In the genomic region with DNA sequence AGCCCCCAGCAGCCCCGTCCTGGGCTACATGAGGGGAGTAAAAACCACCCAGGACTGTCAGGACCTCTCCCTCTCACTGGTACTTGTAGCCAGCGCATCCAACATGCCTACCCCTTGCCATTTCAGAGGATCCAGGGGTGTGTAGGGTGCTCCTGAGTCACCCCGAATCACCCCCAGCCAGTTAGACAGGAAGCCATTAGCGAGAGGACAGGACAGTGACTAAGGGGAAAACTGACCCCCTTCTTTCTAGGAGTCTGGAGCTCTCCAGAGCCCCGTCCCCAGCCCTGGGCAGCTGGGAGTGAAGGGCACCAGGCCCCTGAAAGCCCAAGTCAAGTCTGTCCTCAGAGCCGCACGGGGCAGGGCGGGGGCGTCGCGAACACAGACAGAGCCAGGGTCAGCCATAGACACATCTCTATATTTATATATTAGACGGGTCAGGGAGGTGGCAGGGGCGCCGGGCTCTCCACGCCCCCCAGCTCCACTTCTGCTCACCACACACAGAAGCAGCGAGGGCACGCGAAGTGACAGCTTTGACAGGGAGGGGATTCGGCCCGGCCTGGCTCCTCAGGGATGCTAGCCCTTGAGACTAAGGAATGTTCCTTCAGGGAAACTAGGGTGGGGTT, we compare ENCODE assay signal across 16 cellular contexts. TPM values are rescaled to one million over a fixed set of nuclear protein-coding genes. Genes with fewer than 3 reads are reported as not detected.
DNase-seq lines count a peak whose midpoint lies in the region; ATAC-seq and TF ChIP-seq lines count a peak whose summit lies in the region.
"Had no signal": no experiment of that assay in that cellular context is flagged by ENCODE, and none has a peak within 500 bp of the region (broad histone marks: within the 10 kb centered on the region; RNA-seq: fewer than 3 reads in every experiment).

No MANE protein-coding gene starts in this region.

- dilution Hi-C loops in mammary epithelial cell (cut with HindIII; ENCODE audit: low sequenced_read_pairs) = no loop called here

- no peaks in the 10 kb centered on the region for H3K9me3 Mint-ChIP-seq in nephron progenitor cell
- no peaks in the 10 kb centered on the region for H3K9me3 Mint-ChIP-seq in endothelial cell (ENCODE audit: unreplicated experiment)
- H3K9me3 Mint-ChIP-seq: IgD-negative memory B cell, immature natural killer cell had no signal

- TF ChIP-seq CTCF in AG04450 (IDR thresholded peaks at IDR 0.05; ENCODE audit: low read depth, low read length) (no peak), HCT116 (IDR thresholded peaks at IDR 0.05 in 2 of 3, conservative IDR thresholded peaks at IDR 0.05 in 1 of 3; ENCODE audit: borderline replicate concordance in 1 of 3, insufficient read depth in 1 of 3, low read depth in 2 of 3, low read length in 2 of 3) (no peak), mammary epithelial cell (conservative IDR thresholded peaks at IDR 0.05 in 1 of 2, IDR thresholded peaks at IDR 0.05 in 1 of 2; ENCODE audit: extremely low read depth in 1 of 2, insufficient read depth in 1 of 2, low read depth in 1 of 2, low read length in 2 of 2) (no peak), nephron progenitor cell (IDR thresholded peaks at IDR 0.05) (no peak), endothelial cell (IDR thresholded peaks at IDR 0.05; ENCODE audit: unreplicated experiment) (no peak)

- H3K9me3 ChIP-seq in AG04450 (ENCODE audit: control insufficient read depth, insufficient read depth, low read length) = no peaks in the 10 kb centered on the region
- H3K9me3 ChIP-seq in HCT116 (ENCODE audit: control insufficient read depth in 1 of 2, insufficient read depth in 1 of 2, low read depth in 1 of 2, low read length in 2 of 2) = no peaks in the 10 kb centered on the region
- H3K9me3 ChIP-seq in mammary epithelial cell (replicated peaks; ENCODE audit: insufficient read depth, low read length) = no peaks in the 10 kb centered on the region
- H3K9me3 ChIP-seq: BLaER1 treated with 17β-estradiol and CSF1 and Interleukin-3, amounts not matched to agents 10 nM and 100 nM had no signal

- no peaks in the 10 kb centered on the region for H3K27me3 ChIP-seq in AG04450 (ENCODE audit: control insufficient read depth, insufficient read depth, low read length)
- no peaks in the 10 kb centered on the region for H3K27me3 ChIP-seq in HCT116 (ENCODE audit: insufficient read depth, low read length)
- H3K27me3 ChIP-seq in mammary epithelial cell (ENCODE audit: insufficient read depth, low read length) = no peaks in the 10 kb centered on the region
- H3K27me3 ChIP-seq: BLaER1 treated with 17β-estradiol and CSF1 and Interleukin-3, amounts not matched to agents 10 nM and 100 nM; dorsolateral prefrontal cortex had no signal

- RAD21 ChIA-PET in HCT116 (lab: Charles Lee; ENCODE audit: low non-redundant PET in 1 of 2, low total read pairs in 2 of 2, uncharacterized antibody in 2 of 2, unreplicated experiment in 2 of 2) = no interaction called here

- DNase-seq in AG04450 (ENCODE audit: low read depth, low spot score) = no peak
- DNase-seq in HCT116 (ENCODE audit: low read depth, low spot score) = no peak
- DNase-seq in mammary epithelial cell = peak; percentile 48
- no peak for DNase-seq in nephron progenitor cell
- DNase-seq in endothelial cell (ENCODE audit: low spot score) = no peak
- no peak for DNase-seq in dedifferentiated amniotic fluid mesenchymal stem cell (ENCODE audit: extremely low spot score)
- no peak for DNase-seq in HEK293T (ENCODE audit: extremely low spot score)
- DNase-seq: activated T-cell treated with anti-CD3 and anti-CD28 coated beads for 4 hours, dorsolateral prefrontal cortex, immature natural killer cell, NCI-H1417, OCI-M1 had no signal

- intact Hi-C loops in HCT116 (cut with micrococcal nuclease) = no loop called here
- intact Hi-C loops in mammary epithelial cell (cut with micrococcal nuclease) = no loop called here

- H3K36me3 Mint-ChIP-seq in nephron progenitor cell (ENCODE audit: low read depth) (peaks cover 17% of the 10 kb centered on the region), endothelial cell (ENCODE audit: low read depth, unreplicated experiment) (peaks cover 11% of the 10 kb centered on the region)

- H3K27ac Mint-ChIP-seq in nephron progenitor cell = peak overlapping the region; percentile 45
- H3K27ac Mint-ChIP-seq in endothelial cell (ENCODE audit: unreplicated experiment) = no peak overlapping the region
- H3K27ac Mint-ChIP-seq: immature natural killer cell had no signal

- H2AFZ ChIP-seq in HCT116 (ENCODE audit: low read depth, low read length, poor library complexity, severe bottlenecking) = no peak overlapping the region
- H2AFZ ChIP-seq in mammary epithelial cell (ENCODE audit: low read depth, low read length) = no peak overlapping the region
- H2AFZ ChIP-seq: parathyroid adenoma had no signal

- H4K20me1 ChIP-seq in HCT116 (ENCODE audit: insufficient read depth) = no peaks in the 10 kb centered on the region
- H4K20me1 ChIP-seq in mammary epithelial cell (ENCODE audit: insufficient read depth, low read length) = no peaks in the 10 kb centered on the region
- H4K20me1 ChIP-seq: BLaER1 treated with 17β-estradiol and CSF1 and Interleukin-3, amounts not matched to agents 10 nM and 100 nM had no signal

- peak overlapping the region; percentile 21 for H3K27ac ChIP-seq in AG04450 (ENCODE audit: low read depth, low read length)
- H3K27ac ChIP-seq in HCT116 (ENCODE audit: low read depth, low read length) = no peak overlapping the region; the same call in 1 of the 2 replicates
- H3K27ac ChIP-seq in mammary epithelial cell (ENCODE audit: insufficient read depth, low read depth, low read length) = no peak overlapping the region
- H3K27ac ChIP-seq: parathyroid adenoma had no signal

- WGBS in mammary epithelial cell (ENCODE audit: low coverage, missing lambda C conversion rate) = 77% methylated on average over 15 of the region's 20 CpGs

- H3K36me3 ChIP-seq in HCT116 (ENCODE audit: control insufficient read depth in 1 of 2, insufficient read depth in 2 of 2, low read length in 2 of 2) (no peaks in the 10 kb centered on the region; a peak in 1 of 4 replicates), mammary epithelial cell (ENCODE audit: insufficient read depth, low read length) (no peaks in the 10 kb centered on the region)

- no peak for TF ChIP-seq RAD21 in HCT116 (IDR thresholded peaks at IDR 0.05; ENCODE audit: low read depth)

- H3K4me1 Mint-ChIP-seq in nephron progenitor cell (peaks cover 11% of the 10 kb centered on the region), endothelial cell (ENCODE audit: unreplicated experiment) (no peaks in the 10 kb centered on the region)
- H3K4me1 Mint-ChIP-seq: immature natural killer cell had no signal

- H3K79me2 ChIP-seq in HCT116 (ENCODE audit: insufficient read depth, low read length) = no peaks in the 10 kb centered on the region
- no peaks in the 10 kb centered on the region for H3K79me2 ChIP-seq in mammary epithelial cell (ENCODE audit: insufficient read depth, low read length)
- H3K79me2 ChIP-seq: parathyroid adenoma had no signal

- CTCF ChIA-PET in AG04450 (lab: Charles Lee) = interaction anchor here (0.5 kb wide), 1 partner anchor 305 kb away, joined by 3 read pairs; no protein-coding TSS in a partner anchor
- CTCF ChIA-PET in HCT116 (lab: Charles Lee) = interaction anchor here (0.6 to 0.8 kb wide), 2 partner anchors 58 to 296 kb away, joined by 3 read pairs; no protein-coding TSS in a partner anchor
- CTCF ChIA-PET in mammary epithelial cell (lab: Charles Lee; ENCODE audit: low non-redundant PET) = no interaction called here
- CTCF ChIA-PET in HEK293T (lab: Yijun Ruan, JAX) = interaction anchor here (4.4 kb wide), 1 partner anchor 21 kb away, joined by 36 read pairs; a partner anchor contains a TSS

- H3K4me3 Mint-ChIP-seq in nephron progenitor cell = no peak overlapping the region
- no peak overlapping the region for H3K4me3 Mint-ChIP-seq in endothelial cell (ENCODE audit: unreplicated experiment)
- H3K4me3 Mint-ChIP-seq: immature natural killer cell had no signal

- H3K9ac ChIP-seq in HCT116 (ENCODE audit: low read length) (0 out of 2 replicates have a peak overlapping the region, but pooled peaks have one; percentile 14), mammary epithelial cell (ENCODE audit: insufficient read depth, low read length) (no peak overlapping the region)
- H3K9ac ChIP-seq: parathyroid adenoma had no signal

- H3K27me3 Mint-ChIP-seq in nephron progenitor cell (ENCODE audit: low read depth, poor library complexity) (peaks cover 6% of the 10 kb centered on the region), endothelial cell (ENCODE audit: unreplicated experiment) (peaks cover 5% of the 10 kb centered on the region)
- H3K27me3 Mint-ChIP-seq: IgD-negative memory B cell had no signal

- ATAC-seq in HCT116 (0 out of 2 replicates have a peak, but pooled peaks have one; percentile 1), HG03520 (IDR thresholded peaks at IDR 0.05; ENCODE audit: unreplicated experiment) (no peak)

- H3K9me2 ChIP-seq in HCT116 (ENCODE audit: insufficient read depth) = no peaks in the 10 kb centered on the region

- peak overlapping the region; percentile 51 for H3K4me2 ChIP-seq in HCT116 (ENCODE audit: low read length)
- peak overlapping the region; percentile 62 for H3K4me2 ChIP-seq in mammary epithelial cell (ENCODE audit: insufficient read depth, low read depth, low read length)

- BruUV-seq in HCT116 (replicated peaks; lab: Mats Ljungman, UMichigan) (no TSS peak), mammary epithelial cell (replicated peaks; lab: Mats Ljungman, UMichigan) (no TSS peak)

- no peak for TF ChIP-seq POLR2A in HCT116 (IDR thresholded peaks at IDR 0.05; ENCODE audit: borderline replicate concordance, extremely low read depth, insufficient read depth, insufficient read length)

- in situ Hi-C loops in mammary epithelial cell (cut with MboI; ENCODE audit: low sequenced_read_pairs in 2 of 2) = no loop called here

- H3K4me1 ChIP-seq in HCT116 (ENCODE audit: control insufficient read depth in 1 of 2, insufficient read depth in 2 of 2, low read length in 2 of 2) (peaks cover 15 to 39% of the 10 kb centered on the region in 2 experiments), mammary epithelial cell (ENCODE audit: insufficient read depth, low read length) (peaks cover 20% of the 10 kb centered on the region)
- H3K4me1 ChIP-seq: parathyroid adenoma had no signal

- H3K4me3 ChIP-seq in AG04450 (ENCODE audit: low read depth, low read length) (no peak overlapping the region), HCT116 (replicated peaks in 1 of 2; ENCODE audit: low read depth in 1 of 2, low read length in 2 of 2) (no peak overlapping the region), mammary epithelial cell (replicated peaks in 1 of 3; ENCODE audit: insufficient read depth in 1 of 3, low read depth in 2 of 3, low read length in 3 of 3) (no peak overlapping the region)
- H3K4me3 ChIP-seq: BLaER1 treated with 17β-estradiol and CSF1 and Interleukin-3, amounts not matched to agents 10 nM and 100 nM; dorsolateral prefrontal cortex had no signal

- POLR2A ChIA-PET in AG04450 (lab: Yijun Ruan, JAX) (no interaction called here), HCT116 (lab: Charles Lee) (interaction anchor here (1.3 kb wide), 1 partner anchor 9 kb away, joined by 3 read pairs; a partner anchor contains a TSS), HEK293T (lab: Yijun Ruan, JAX) (interaction anchor here (0.9 to 1.0 kb wide), 2 partner anchors 10 to 11 kb away, joined by 3 read pairs; a partner anchor contains a TSS)

RNA-seq across cellular contexts. Expression of a gene that starts 0.5 kb away (rescaled TPM):
- polyA plus RNA-seq in AG04450 (2011; rRNA removed) (1.2 and 1.9 TPM in 2 replicates), mammary epithelial cell (0.83 TPM)
- polyA minus RNA-seq in AG04450 (2011; rRNA and poly(A)+ RNA removed) = 0.60 and 2.0 TPM in 2 replicates
- total RNA-seq in HCT116 (2021; ENCODE audit: unreplicated experiment) (7.0 TPM), mammary epithelial cell (under 1 TPM; 0.33 to 0.80 TPM), endothelial cell (ENCODE audit: unreplicated experiment) (9.3 TPM)
- polyA plus RNA-seq in HCT116 (2012) = 4.3 and 5.2 TPM in 2 replicates
- polyA minus RNA-seq in mammary epithelial cell = 1.6 TPM
- polyA plus RNA-seq: IgD-negative memory B cell, immature natural killer cell had no signal

RNA-seq across cellular contexts. Expression of a gene that starts 9.2 kb away (rescaled TPM):
- 82.5 and 91.7 TPM in 2 replicates for polyA plus RNA-seq in AG04450 (2011; rRNA removed)
- 38.0 and 60.8 TPM in 2 replicates for polyA minus RNA-seq in AG04450 (2011; rRNA and poly(A)+ RNA removed)
- total RNA-seq in HCT116 (2021; ENCODE audit: unreplicated experiment) = 68.8 TPM
- 96.8 and 99.9 TPM in 2 replicates for polyA plus RNA-seq in HCT116 (2012)
- 10 to 100 TPM; 24.7 to 44.4 TPM for total RNA-seq in mammary epithelial cell
- polyA plus RNA-seq in mammary epithelial cell = 60.5 TPM
- 51.2 TPM for polyA minus RNA-seq in mammary epithelial cell
- total RNA-seq in endothelial cell (ENCODE audit: unreplicated experiment) = 125 TPM

RNA-seq across cellular contexts. Expression of a gene that starts 17.8 kb away (rescaled TPM):
- 15.6 and 23.1 TPM in 2 replicates for polyA plus RNA-seq in AG04450 (2011; rRNA removed)
- polyA minus RNA-seq in AG04450 (2011; rRNA and poly(A)+ RNA removed) = 7.0 and 9.8 TPM in 2 replicates
- 10.9 TPM for total RNA-seq in HCT116 (2021; ENCODE audit: unreplicated experiment)
- polyA plus RNA-seq in HCT116 (2012) = 13.9 and 16.3 TPM in 2 replicates
- total RNA-seq in mammary epithelial cell = 10 to 100 TPM in 1 of 2 donors, 1 to 10 TPM in 1; 9.5 to 25.8 TPM
- 16.3 TPM for polyA plus RNA-seq in mammary epithelial cell
- polyA minus RNA-seq in mammary epithelial cell = 19.2 TPM
- 45.9 TPM for total RNA-seq in endothelial cell (ENCODE audit: unreplicated experiment)

RNA-seq across cellular contexts. Expression of a gene that starts 22.1 kb away (rescaled TPM):
- polyA plus RNA-seq in AG04450 (2011; rRNA removed) (not detected in 2 replicates), mammary epithelial cell (0.05 TPM)
- polyA minus RNA-seq in AG04450 (2011; rRNA and poly(A)+ RNA removed) = not detected in 2 replicates
- total RNA-seq in HCT116 (2021; ENCODE audit: unreplicated experiment) (1.4 TPM), mammary epithelial cell (under 1 TPM in 1 of 2 donors, not detected in 1; 0.73 TPM), endothelial cell (ENCODE audit: unreplicated experiment) (2.6 TPM)
- 1.2 and 1.5 TPM in 2 replicates for polyA plus RNA-seq in HCT116 (2012)
- not detected for polyA minus RNA-seq in mammary epithelial cell
- polyA plus RNA-seq: IgD-negative memory B cell, immature natural killer cell had no signal

RNA-seq across cellular contexts. Expression of a gene that starts 38.0 kb away (rescaled TPM):
- polyA plus RNA-seq in AG04450 (2011; rRNA removed) (112 and 140 TPM in 2 replicates), mammary epithelial cell (193 TPM)
- 325 and 433 TPM in 2 replicates for polyA minus RNA-seq in AG04450 (2011; rRNA and poly(A)+ RNA removed)
- total RNA-seq in HCT116 (2021; ENCODE audit: unreplicated experiment) (165 TPM), mammary epithelial cell (100 to 1,000 TPM; 125 to 221 TPM), endothelial cell (ENCODE audit: unreplicated experiment) (191 TPM)
- 185 and 187 TPM in 2 replicates for polyA plus RNA-seq in HCT116 (2012)
- polyA minus RNA-seq in mammary epithelial cell = 303 TPM
